8 cellular contexts compared by ENCODE assay signal in genomic region chr14:61322799-61323290, GRCh38. TPM values are rescaled to one million over a fixed set of nuclear protein-coding genes. Genes with fewer than 3 reads are reported as not detected.
DNase-seq lines count a peak whose midpoint lies in the region; FAIRE-seq and TF ChIP-seq lines count a peak whose summit lies in the region.

No MANE protein-coding gene starts in this region.

- no peak overlapping the region for H2BK120ac ChIP-seq in mesenchymal stem cell (ENCODE audit: low read depth, low read length)

- H3K4me1 ChIP-seq in BLaER1 (peaks cover 38% of the 10 kb centered on the region), right atrium auricular region (peaks cover 0 to 19% of the 10 kb centered on the region in 2 donors), spleen (peaks cover 0 to 70% (median 26%) of the 10 kb centered on the region in 6 donors), mesenchymal stem cell (ENCODE audit: control insufficient read depth, insufficient read depth, low read depth, low read length) (peaks cover 12% of the 10 kb centered on the region)

- TF ChIP-seq CTCF in right atrium auricular region (IDR thresholded peaks at IDR 0.05) = no peak
- TF ChIP-seq CTCF in spleen (IDR thresholded peaks at IDR 0.05 in 8 of 11, conservative IDR thresholded peaks at IDR 0.05 in 3 of 11) = no peak

- H3K4me3 ChIP-seq in BLaER1 = peak overlapping the region; percentile 90
- H3K4me3 ChIP-seq in right atrium auricular region = peak overlapping the region; percentile 50 to 83
- peak overlapping the region; percentile 61 to 85 (median 70) for H3K4me3 ChIP-seq in spleen
- peak overlapping the region in 1 of 2 experiments; percentile 76 for H3K4me3 ChIP-seq in mesenchymal stem cell (ENCODE audit: insufficient read depth in 1 of 2, low read depth in 1 of 2, low read length in 2 of 2)

- no peak overlapping the region for H2AFZ ChIP-seq in mesenchymal stem cell (ENCODE audit: low read depth, low read length)

- H4K8ac ChIP-seq in mesenchymal stem cell (ENCODE audit: low read length) = no peak overlapping the region

- no peaks in the 10 kb centered on the region for H3K79me1 ChIP-seq in mesenchymal stem cell (replicated peaks; ENCODE audit: low read length, poor library complexity, severe bottlenecking)

- H3K27me3 ChIP-seq in BLaER1 (no peaks in the 10 kb centered on the region), right atrium auricular region (no peaks in the 10 kb centered on the region), spleen (replicated peaks in 1 of 7) (peaks cover 0 to 29% (median 0%) of the 10 kb centered on the region in 7 donors), mesenchymal stem cell (ENCODE audit: control insufficient read depth in 1 of 2, insufficient read depth in 1 of 2, low read length in 2 of 2) (peaks cover 16 to 71% of the 10 kb centered on the region in 2 experiments)

- H2AK5ac ChIP-seq in mesenchymal stem cell (ENCODE audit: low read length, severe bottlenecking) = no peak overlapping the region

- H3K9ac ChIP-seq in BLaER1 (peak overlapping the region; percentile 91), mesenchymal stem cell (ENCODE audit: low read length) (no peak overlapping the region)

- H3K36me3 ChIP-seq in BLaER1 (peaks cover 12% of the 10 kb centered on the region; the same call in 1 of the 2 replicates), right atrium auricular region (no peaks in the 10 kb centered on the region), spleen (no peaks in the 10 kb centered on the region), mesenchymal stem cell (ENCODE audit: control insufficient read depth in 1 of 2, insufficient read depth in 2 of 2, low read depth in 1 of 2, low read length in 2 of 2) (no peaks in the 10 kb centered on the region)

- no peak for TF ChIP-seq POLR2A in spleen (IDR thresholded peaks at IDR 0.05)
- no peak for TF ChIP-seq POLR2A in H54 (IDR thresholded peaks at IDR 0.05; ENCODE audit: low read depth, low read length)

- no peak overlapping the region for H2BK5ac ChIP-seq in mesenchymal stem cell (ENCODE audit: low read depth, low read length, poor library complexity, severe bottlenecking)

- intact Hi-C loops in spleen (cut with DNase I; ENCODE audit: low total_unique reads) = no loop called here

- 3 to 8% (median 4%) methylated on average over 13 of the region's 13 CpGs for WGBS in spleen, 5 donors
- 16% methylated on average over 12 of the region's 13 CpGs for WGBS in mesenchymal stem cell

- FAIRE-seq in H54 (lab: Jason Lieb, UNC) = no peak

- H3K23ac ChIP-seq in mesenchymal stem cell (ENCODE audit: low read length in 2 of 2) = no peak overlapping the region

- 0 out of 2 replicates have a peak, but pooled peaks cover 4% of the 10 kb centered on the region for H4K20me1 ChIP-seq in BLaER1

- H2BK15ac ChIP-seq in mesenchymal stem cell (ENCODE audit: low read depth, poor library complexity, severe bottlenecking) = no peak overlapping the region

- no peak overlapping the region for H3K4ac ChIP-seq in mesenchymal stem cell (ENCODE audit: low read depth in 1 of 2, low read length in 2 of 2)

- H3K9me3 ChIP-seq in BLaER1 (peaks cover 14% of the 10 kb centered on the region; the same call in 1 of the 2 replicates), right atrium auricular region (peaks cover 0 to 8% of the 10 kb centered on the region in 2 donors), spleen (peaks cover 0 to 6% (median 0%) of the 10 kb centered on the region in 8 donors), mesenchymal stem cell (ENCODE audit: control insufficient read depth, low read length) (peaks cover 5% of the 10 kb centered on the region)

- DNase-seq in HPDE6-E6E7 (ENCODE audit: extremely low spot score) (peak; percentile 69), right atrium auricular region (ENCODE audit: low spot score) (no peak), spleen (no peak), mesenchymal stem cell (no peak), GF-D8 (lab: John Stamatoyannopoulos, UW) (no peak), H54 (ENCODE audit: insufficient read length, low spot score) (no peak)
- DNase-seq in activated CD8-positive, alpha-beta memory T cell treated with anti-CD3 and anti-CD28 coated beads, Interleukin-2, amount 50 U/mL, for 4 hours = peak; percentile 52

- no peak overlapping the region for H2BK12ac ChIP-seq in mesenchymal stem cell (ENCODE audit: low read length in 2 of 2)

- no peak overlapping the region for H3K14ac ChIP-seq in mesenchymal stem cell (ENCODE audit: low read length in 2 of 2)

- H3K18ac ChIP-seq in mesenchymal stem cell (ENCODE audit: low read depth in 1 of 2, low read length in 2 of 2) = no peak overlapping the region

- H3K4me2 ChIP-seq in BLaER1 (peak overlapping the region; percentile 96), mesenchymal stem cell (ENCODE audit: low read length, poor library complexity, severe bottlenecking) (no peak overlapping the region)

- H3K27ac ChIP-seq in BLaER1 = peak overlapping the region; percentile 90
- peak overlapping the region; percentile 70 to 76 for H3K27ac ChIP-seq in right atrium auricular region
- H3K27ac ChIP-seq in spleen = peak overlapping the region; percentile 84 to 92 (median 90)
- H3K27ac ChIP-seq in mesenchymal stem cell (ENCODE audit: low read length, poor library complexity, severe bottlenecking) = no peak overlapping the region

- H4K91ac ChIP-seq in mesenchymal stem cell (ENCODE audit: low read length) = no peak overlapping the region

RNA-seq across cellular contexts. Expression of gene PRKCH, which starts 1.5 kb away (rescaled TPM):
- 10 to 100 TPM; 24.9 to 40.3 TPM for total RNA-seq in right atrium auricular region
- total RNA-seq in spleen = 100 to 1,000 TPM in 6 of 7 donors, 10 to 100 TPM in 1; 90.6 to 184 (median 110) TPM
- polyA plus RNA-seq in spleen = 10 to 100 TPM; 10.0 to 18.0 (median 12.3) TPM
- polyA plus RNA-seq in mesenchymal stem cell (2013, experiment 1 of 2) = 0.58 TPM
- 0.30 TPM for polyA plus RNA-seq in mesenchymal stem cell (2013, experiment 2 of 2)

RNA-seq across cellular contexts. Expression of gene TMEM30B, which starts 41.7 kb away (rescaled TPM):
- total RNA-seq in right atrium auricular region (1 to 10 TPM; 2.0 to 3.7 TPM), spleen (1 to 10 TPM in 1 of 7 donors, under 1 TPM in 6; 0.46 to 1.0 (median 0.77) TPM)
- polyA plus RNA-seq in spleen = under 1 TPM; 0.17 to 0.38 (median 0.36) TPM
- polyA plus RNA-seq in mesenchymal stem cell (2013, experiment 1 of 2) = not detected
- not detected for polyA plus RNA-seq in mesenchymal stem cell (2013, experiment 2 of 2)

Comparison
In these comparisons a context has a peak if more than half of its experiments do, and no peak if none do; other contexts are left out.
1. DNase-seq: peak in HPDE6-E6E7 (single experiment) and activated CD8-positive, alpha-beta memory T cell treated with anti-CD3 and anti-CD28 coated beads, Interleukin-2, amount 50 U/mL, for 4 hours (single experiment); none in right atrium auricular region (single experiment), spleen (single experiment), mesenchymal stem cell (single experiment), GF-D8 (single experiment) and H54 (single experiment).